ENCODE assay signal across 8 cellular contexts in the genomic region with DNA sequence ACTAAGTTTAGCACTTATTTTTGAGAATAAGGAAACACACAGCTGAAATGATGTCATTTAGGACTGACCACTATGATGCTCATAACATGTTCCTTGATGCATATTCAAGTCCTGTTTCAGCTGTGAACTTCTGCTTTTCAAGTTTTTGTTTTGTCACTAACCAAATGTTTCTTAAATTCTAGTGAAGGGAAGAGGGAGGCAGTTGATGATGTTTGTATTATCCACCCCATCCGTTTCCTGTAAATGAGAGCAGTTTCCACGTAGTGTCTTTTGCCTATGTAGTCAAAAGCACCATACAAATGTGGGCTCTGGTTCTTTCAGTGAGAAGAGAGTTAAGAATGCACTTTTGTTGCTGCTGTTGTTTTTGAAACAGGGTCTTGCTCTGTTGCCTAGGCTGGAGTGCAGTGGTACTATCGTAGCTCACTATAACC.
DNase-seq lines count a peak whose midpoint lies in the region; ATAC-seq, FAIRE-seq and TF ChIP-seq lines count a peak whose summit lies in the region.

No MANE protein-coding gene starts in this region.

- 69% methylated on average over 3 of the region's 3 CpGs for WGBS in liver
- WGBS in HepG2 (ENCODE audit: low lambda C conversion rate), result 92% methylated on average over 3 of the region's 3 CpGs
- WGBS in spleen, 5 donors, result 9 to 28% (median 21%) methylated on average over 2 to 3 of the region's 3 CpGs

- peaks cover 39% of the 10 kb centered on the region for H3K4me1 Mint-ChIP-seq in activated CD8-positive, alpha-beta T cell treated with anti-CD3 and anti-CD28 coated beads, Interleukin-2, amount 10 ng/mL, durations not matched to agents 7 days and 5 days (ENCODE audit: low read depth)

- TF ChIP-seq CTCF in liver (IDR thresholded peaks at IDR 0.05; ENCODE audit: low read depth, low read length, missing input control), result no peak
- TF ChIP-seq CTCF in HepG2 (CRISPR knock-in tag; IDR thresholded peaks at IDR 0.05), result no peak
- TF ChIP-seq CTCF in spleen (IDR thresholded peaks at IDR 0.05 in 8 of 11, conservative IDR thresholded peaks at IDR 0.05 in 3 of 11), result no peak

- peak overlapping the region; percentile 12 for H3K4me3 Mint-ChIP-seq in activated CD8-positive, alpha-beta T cell treated with anti-CD3 and anti-CD28 coated beads, Interleukin-2, amount 10 ng/mL, durations not matched to agents 7 days and 5 days

- no peaks in the 10 kb centered on the region for H4K20me1 ChIP-seq in HepG2 (ENCODE audit: insufficient read depth, low read length)

- H3K27me3 ChIP-seq in liver (ENCODE audit: control insufficient read depth in 4 of 4, insufficient read depth in 4 of 4, low read length in 3 of 4) (no peaks in the 10 kb centered on the region), HepG2 (ENCODE audit: control insufficient read depth in 1 of 2, insufficient read depth in 2 of 2, low read length in 2 of 2) (no peaks in the 10 kb centered on the region), spleen (replicated peaks in 1 of 7) (no peaks in the 10 kb centered on the region)

- H3K27ac Mint-ChIP-seq in activated CD8-positive, alpha-beta T cell treated with anti-CD3 and anti-CD28 coated beads, Interleukin-2, amount 10 ng/mL, durations not matched to agents 7 days and 5 days, result peak overlapping the region; percentile 85

- no peaks in the 10 kb centered on the region for H3K9me3 ChIP-seq in liver (ENCODE audit: control insufficient read depth in 4 of 4, low read length in 3 of 4)
- no peaks in the 10 kb centered on the region for H3K9me3 ChIP-seq in HepG2 (ENCODE audit: low read length)
- no peaks in the 10 kb centered on the region for H3K9me3 ChIP-seq in spleen

- TF ChIP-seq EP300 in HepG2 (IDR thresholded peaks at IDR 0.05; ENCODE audit: low read depth in 2 of 2, low read length in 2 of 2) (no peak), HepG2 (CRISPR knock-in tag; IDR thresholded peaks at IDR 0.05; ENCODE audit: borderline replicate concordance) (no peak)

- no TSS peak for BruUV-seq in HepG2 (replicated peaks; lab: Mats Ljungman, UMichigan)

- in situ Hi-C loops in HepG2 (cut with HindIII; ENCODE audit: extremely low pct_ligation_motif_present, low pct_unique_long_range_greater_than_20kb), result no loop called here

- H3K9ac ChIP-seq in liver (ENCODE audit: low read depth in 1 of 2, low read length in 2 of 2) (no peak overlapping the region), HepG2 (ENCODE audit: insufficient read depth, low read depth, low read length) (no peak overlapping the region)

- no peaks in the 10 kb centered on the region for H3K9me3 Mint-ChIP-seq in activated CD8-positive, alpha-beta T cell treated with anti-CD3 and anti-CD28 coated beads, Interleukin-2, amount 10 ng/mL, durations not matched to agents 7 days and 5 days (ENCODE audit: insufficient read depth)

- intact Hi-C loops in HepG2 (cut with micrococcal nuclease; ENCODE audit: unreplicated experiment), result no loop called here
- intact Hi-C loops in spleen (cut with DNase I; ENCODE audit: low total_unique reads), result no loop called here

- no peak for TF ChIP-seq POLR2A in HepG2 (IDR thresholded peaks at IDR 0.05; ENCODE audit: insufficient read depth in 1 of 2, low read depth in 2 of 2, low read length in 2 of 2)
- peak in 1 of 3 donors; percentile 20 for TF ChIP-seq POLR2A in spleen (IDR thresholded peaks at IDR 0.05)

- POLR2A ChIA-PET in HepG2 (lab: Yijun Ruan, JAX), result no interaction called here
- POLR2A ChIA-PET in activated CD8-positive, alpha-beta T cell treated with anti-CD3 and anti-CD28 coated beads, Interleukin-2, amount 10 ng/mL, durations not matched to agents 7 days and 5 days (lab: Charles Lee), result interaction anchor here (1.6 to 2.8 kb wide), 2 partner anchors 78 to 256 kb away, joined by 5 to 19 read pairs; partner anchors contain the start of gene SIPA1L1

- DNase-seq in HepG2 (ENCODE audit: low spot score) (no peak), spleen (no peak), NK-92 (lab: John Stamatoyannopoulos, UW; ENCODE audit: unreplicated experiment) (no peak), cerebellar cortex (ENCODE audit: low spot score) (no peak), NCI-H345 treated with DMSO at 0.1 percent for 48 hours (lab: John Stamatoyannopoulos, UW; ENCODE audit: unreplicated experiment) (no peak)
- peak; percentile 45 for DNase-seq in activated CD8-positive, alpha-beta T cell treated with anti-CD3 and anti-CD28 coated beads, Interleukin-2, amount 10 ng/mL, durations not matched to agents 7 days and 5 days

- peaks cover 12% of the 10 kb centered on the region for H3K79me2 ChIP-seq in HepG2 (ENCODE audit: insufficient read depth, low read length)

- no peak overlapping the region for H3K4me2 ChIP-seq in HepG2 (ENCODE audit: low read depth, low read length)

- H3K27me3 Mint-ChIP-seq in activated CD8-positive, alpha-beta T cell treated with anti-CD3 and anti-CD28 coated beads, Interleukin-2, amount 10 ng/mL, durations not matched to agents 7 days and 5 days (ENCODE audit: low read depth), result no peaks in the 10 kb centered on the region

- H3K27ac ChIP-seq in liver (ENCODE audit: low read depth in 1 of 2, low read length in 2 of 2) (peak overlapping the region in 1 of 2 donors; percentile 23), HepG2 (ENCODE audit: extremely low read length, insufficient read depth, low read length) (no peak overlapping the region), spleen (peak overlapping the region; percentile 81 to 95 (median 89))

- H3K4me3 ChIP-seq in liver (ENCODE audit: low read depth in 1 of 3, low read length in 3 of 3) (no peak overlapping the region), HepG2 (replicated peaks in 1 of 3; ENCODE audit: insufficient read depth in 1 of 3, low read depth in 2 of 3, low read length in 3 of 3) (no peak overlapping the region), spleen (peak overlapping the region in 1 of 8 donors; percentile 55)

- no peaks in the 10 kb centered on the region for H3K36me3 Mint-ChIP-seq in activated CD8-positive, alpha-beta T cell treated with anti-CD3 and anti-CD28 coated beads, Interleukin-2, amount 10 ng/mL, durations not matched to agents 7 days and 5 days (ENCODE audit: low read depth)

- H3K4me1 ChIP-seq in liver (ENCODE audit: control insufficient read depth in 4 of 4, insufficient read depth in 4 of 4, low read length in 3 of 4) (peaks cover 6 to 23% (median 10%) of the 10 kb centered on the region in 4 donors), HepG2 (ENCODE audit: insufficient read depth, low read length) (peaks cover 39% of the 10 kb centered on the region), spleen (peaks cover 20 to 92% (median 47%) of the 10 kb centered on the region in 6 donors)

- no peak overlapping the region for H2AFZ ChIP-seq in HepG2 (ENCODE audit: low read length)

- FAIRE-seq in HepG2 (lab: Jason Lieb, UNC), result no peak

- CTCF ChIA-PET in HepG2 (lab: Yijun Ruan, JAX; ENCODE audit: low intra/inter-chr PET ratio, low total read pairs), result no interaction called here
- CTCF ChIA-PET in activated CD8-positive, alpha-beta T cell treated with anti-CD3 and anti-CD28 coated beads, Interleukin-2, amount 10 ng/mL, durations not matched to agents 7 days and 5 days (lab: Charles Lee), result interaction anchor here (1.2 to 8.1 kb wide), 3 partner anchors 39 to 256 kb away, joined by 4 to 150 read pairs (median 5); no protein-coding TSS in a partner anchor

- ATAC-seq in HepG2 (no peak), HG03139 (IDR thresholded peaks at IDR 0.05; ENCODE audit: unreplicated experiment) (peak; percentile 62)
- peak; percentile 85 for ATAC-seq in activated CD8-positive, alpha-beta T cell treated with anti-CD3 and anti-CD28 coated beads, Interleukin-2, amount 10 ng/mL, durations not matched to agents 7 days and 5 days

- TF ChIP-seq RAD21 in liver (IDR thresholded peaks at IDR 0.05) (peak in 1 of 2 donors; percentile 14), HepG2 (CRISPR knock-in tag; IDR thresholded peaks at IDR 0.05) (no peak)

- H3K36me3 ChIP-seq in liver (ENCODE audit: control insufficient read depth in 4 of 4, insufficient read depth in 3 of 4, low read depth in 1 of 4, low read length in 3 of 4) (no peaks in the 10 kb centered on the region), HepG2 (replicated peaks in 1 of 2; ENCODE audit: control insufficient read depth in 1 of 2, insufficient read depth in 2 of 2, low read length in 2 of 2) (no peaks in the 10 kb centered on the region), spleen (no peaks in the 10 kb centered on the region)

TF ChIP-seq in liver, 16 proteins besides CTCF, POLR2A, EP300 and RAD21:
- peak; percentile 23 for TF ChIP-seq SP1 (IDR thresholded peaks at IDR 0.05)
- TF ChIP-seq JUND (IDR thresholded peaks at IDR 0.05), result no peak

TF ChIP-seq in HepG2, 621 proteins besides CTCF, POLR2A, EP300 and RAD21:
- TF ChIP-seq MTF1 (CRISPR knock-in tag; IDR thresholded peaks at IDR 0.05) (no peak), NFE2L1 (CRISPR knock-in tag; IDR thresholded peaks at IDR 0.05; ENCODE audit: borderline replicate concordance) (no peak), MXI1 (IDR thresholded peaks at IDR 0.05; ENCODE audit: borderline replicate concordance, low read depth, low read length) (no peak), ZMYM4 (CRISPR knock-in tag; IDR thresholded peaks at IDR 0.05) (no peak), MTERF4 (CRISPR knock-in tag; IDR thresholded peaks at IDR 0.05) (no peak), CENPBD1 (CRISPR knock-in tag; IDR thresholded peaks at IDR 0.05; ENCODE audit: borderline replicate concordance, low read depth) (no peak)
- TF ChIP-seq, protein P1, sequence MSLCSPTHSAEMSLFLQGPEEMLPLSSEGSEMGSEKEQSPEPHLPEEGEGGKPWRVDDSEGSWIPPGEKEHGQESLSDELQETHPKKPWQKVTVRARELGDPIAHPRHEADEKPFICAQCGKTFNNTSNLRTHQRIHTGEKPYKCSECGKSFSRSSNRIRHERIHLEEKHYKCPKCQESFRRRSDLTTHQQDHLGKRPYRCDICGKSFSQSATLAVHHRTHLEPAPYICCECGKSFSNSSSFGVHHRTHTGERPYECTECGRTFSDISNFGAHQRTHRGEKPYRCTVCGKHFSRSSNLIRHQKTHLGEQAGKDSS (CRISPR knock-in tag; IDR thresholded peaks at IDR 0.05; ENCODE audit: borderline replicate concordance, low read depth), result no peak
